In the genomic region with DNA sequence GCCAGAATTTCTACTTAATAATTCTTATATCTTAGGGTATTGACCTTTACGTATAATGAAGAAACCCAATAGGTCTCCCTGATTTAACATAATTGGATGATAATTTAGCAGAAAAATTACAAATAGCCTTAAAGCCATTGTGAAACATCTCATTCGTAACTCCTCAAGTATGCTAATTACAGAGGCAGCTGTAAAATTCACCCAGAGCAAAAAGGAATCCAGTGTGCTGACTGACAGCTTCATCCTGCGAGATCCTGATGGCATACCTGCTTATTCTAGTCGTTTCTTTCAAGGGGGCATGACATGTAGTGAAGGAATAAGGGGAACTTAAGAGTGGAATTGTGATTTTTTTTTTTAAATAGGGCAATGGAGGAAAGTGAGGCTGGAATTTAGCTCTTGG, we compare ENCODE assay signal across 1 cellular context.
TF ChIP-seq lines count a peak whose summit lies in the region.

No MANE protein-coding gene starts in this region.

TF ChIP-seq in GM23338, 12 proteins besides CTCF, POLR2A, EP300 and RAD21 (continued from another document):
- TF ChIP-seq, protein P1, sequence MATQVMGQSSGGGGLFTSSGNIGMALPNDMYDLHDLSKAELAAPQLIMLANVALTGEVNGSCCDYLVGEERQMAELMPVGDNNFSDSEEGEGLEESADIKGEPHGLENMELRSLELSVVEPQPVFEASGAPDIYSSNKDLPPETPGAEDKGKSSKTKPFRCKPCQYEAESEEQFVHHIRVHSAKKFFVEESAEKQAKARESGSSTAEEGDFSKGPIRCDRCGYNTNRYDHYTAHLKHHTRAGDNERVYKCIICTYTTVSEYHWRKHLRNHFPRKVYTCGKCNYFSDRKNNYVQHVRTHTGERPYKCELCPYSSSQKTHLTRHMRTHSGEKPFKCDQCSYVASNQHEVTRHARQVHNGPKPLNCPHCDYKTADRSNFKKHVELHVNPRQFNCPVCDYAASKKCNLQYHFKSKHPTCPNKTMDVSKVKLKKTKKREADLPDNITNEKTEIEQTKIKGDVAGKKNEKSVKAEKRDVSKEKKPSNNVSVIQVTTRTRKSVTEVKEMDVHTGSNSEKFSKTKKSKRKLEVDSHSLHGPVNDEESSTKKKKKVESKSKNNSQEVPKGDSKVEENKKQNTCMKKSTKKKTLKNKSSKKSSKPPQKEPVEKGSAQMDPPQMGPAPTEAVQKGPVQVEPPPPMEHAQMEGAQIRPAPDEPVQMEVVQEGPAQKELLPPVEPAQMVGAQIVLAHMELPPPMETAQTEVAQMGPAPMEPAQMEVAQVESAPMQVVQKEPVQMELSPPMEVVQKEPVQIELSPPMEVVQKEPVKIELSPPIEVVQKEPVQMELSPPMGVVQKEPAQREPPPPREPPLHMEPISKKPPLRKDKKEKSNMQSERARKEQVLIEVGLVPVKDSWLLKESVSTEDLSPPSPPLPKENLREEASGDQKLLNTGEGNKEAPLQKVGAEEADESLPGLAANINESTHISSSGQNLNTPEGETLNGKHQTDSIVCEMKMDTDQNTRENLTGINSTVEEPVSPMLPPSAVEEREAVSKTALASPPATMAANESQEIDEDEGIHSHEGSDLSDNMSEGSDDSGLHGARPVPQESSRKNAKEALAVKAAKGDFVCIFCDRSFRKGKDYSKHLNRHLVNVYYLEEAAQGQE (IDR thresholded peaks at IDR 0.05; ENCODE audit: unreplicated experiment), result no peak
- no peak for TF ChIP-seq NANOG (IDR thresholded peaks at IDR 0.05; ENCODE audit: borderline replicate concordance)
- no peak for TF ChIP-seq ZNF331 (CRISPR knock-in tag; IDR thresholded peaks at IDR 0.05; ENCODE audit: low read depth)
- TF ChIP-seq POLR2AphosphoS5 (IDR thresholded peaks at IDR 0.05; ENCODE audit: low read depth), result no peak
- TF ChIP-seq STAT1 (IDR thresholded peaks at IDR 0.05; ENCODE audit: unreplicated experiment), result no peak
- no peak for TF ChIP-seq CREB1 (CRISPR knock-in tag; IDR thresholded peaks at IDR 0.05; ENCODE audit: low read depth)
